11 cellular contexts compared by ENCODE assay signal in the genomic region with DNA sequence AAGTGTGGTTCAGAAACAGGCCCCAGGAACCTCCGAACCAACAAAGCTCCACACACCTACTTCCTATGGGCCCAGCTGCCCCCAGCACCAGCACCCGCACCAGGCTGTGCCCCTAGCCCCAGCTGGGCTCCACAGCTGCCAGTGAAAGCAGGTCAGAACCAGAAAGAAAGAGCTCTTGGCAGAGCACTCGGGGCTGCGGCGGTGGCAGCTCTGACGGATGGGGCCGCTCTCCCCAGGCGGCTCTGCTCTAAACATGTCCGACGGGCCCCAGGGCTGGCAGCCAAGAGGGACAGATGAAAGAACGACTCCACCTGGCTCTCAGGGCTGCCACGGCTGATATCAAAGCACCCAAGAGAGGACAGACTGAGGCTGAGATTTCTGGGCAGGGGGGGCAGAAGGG. TPM values are rescaled to one million over a fixed set of nuclear protein-coding genes. Genes with fewer than 3 reads are reported as not detected.
DNase-seq lines count a peak whose midpoint lies in the region; ATAC-seq and TF ChIP-seq lines count a peak whose summit lies in the region.
"Had no signal": no experiment of that assay in that cellular context is flagged by ENCODE, and none has a peak within 500 bp of the region (broad histone marks: within the 10 kb centered on the region; RNA-seq: fewer than 3 reads in every experiment).

No MANE protein-coding gene starts in this region.

- H3K4me1 ChIP-seq in HUES6 (ENCODE audit: control insufficient read depth, insufficient read depth, low read length) (peaks cover 34% of the 10 kb centered on the region), PC-9 (replicated peaks; ENCODE audit: insufficient read depth) (peaks cover 57% of the 10 kb centered on the region), iPS-20b (ENCODE audit: insufficient read depth, low read length) (peaks cover 15% of the 10 kb centered on the region; the same call in 1 of the 2 replicates), rectal smooth muscle tissue (ENCODE audit: control insufficient read depth, insufficient read depth, low read length) (no peaks in the 10 kb centered on the region)
- peaks cover 0 to 15% of the 10 kb centered on the region in 2 donors for H3K4me1 ChIP-seq in naive thymus-derived CD4-positive, alpha-beta T cell (ENCODE audit: control insufficient read depth in 2 of 2, insufficient read depth in 2 of 2, low read length in 2 of 2)

- no TSS peak for BruUV-seq in PC-9 (replicated peaks; lab: Mats Ljungman, UMichigan)

- H2AFZ ChIP-seq in PC-9: no peak overlapping the region

- H4K20me1 ChIP-seq in PC-9 (ENCODE audit: insufficient read depth): no peaks in the 10 kb centered on the region

- H3K4me1 Mint-ChIP-seq in naive thymus-derived CD4-positive, alpha-beta T cell: peaks cover 8 to 29% (median 20%) of the 10 kb centered on the region in 7 donors
- H3K4me1 Mint-ChIP-seq: IgD-negative memory B cell had no signal

- no peak overlapping the region for H3K9ac ChIP-seq in HUES6 (ENCODE audit: low read length)
- H3K9ac ChIP-seq in iPS-20b (ENCODE audit: low read depth, low read length): peak overlapping the region; percentile 21; the same call in 1 of the 2 replicates
- no peak overlapping the region for H3K9ac ChIP-seq in rectal smooth muscle tissue (ENCODE audit: low read length)

- CTCF ChIA-PET in PC-9 (lab: Charles Lee): interaction anchor here (0.7 to 1.0 kb wide), 3 partner anchors 65 to 139 kb away, joined by 3 to 4 read pairs (median 4); no protein-coding TSS in a partner anchor
- CTCF ChIA-PET in naive thymus-derived CD4-positive, alpha-beta T cell (lab: Charles Lee): interaction anchor here (0.8 to 2.3 kb wide), 2 partner anchors 12 to 179 kb away, joined by 3 to 6 read pairs; no protein-coding TSS in a partner anchor

- 0 out of 2 replicates have a peak overlapping the region, but pooled peaks have one; percentile 16 for H3K27ac ChIP-seq in HUES6 (ENCODE audit: low read depth, low read length)
- H3K27ac ChIP-seq in PC-9: peak overlapping the region; percentile 78; the same call in 1 of the 2 replicates
- H3K27ac ChIP-seq in iPS-20b (ENCODE audit: low read length): peak overlapping the region; percentile 56
- H3K27ac ChIP-seq in rectal smooth muscle tissue (ENCODE audit: low read depth, low read length): no peak overlapping the region
- no peak overlapping the region for H3K27ac ChIP-seq in naive thymus-derived CD4-positive, alpha-beta T cell (ENCODE audit: low read depth, low read length)

- no peak overlapping the region for H3K27ac Mint-ChIP-seq in naive thymus-derived CD4-positive, alpha-beta T cell
- H3K27ac Mint-ChIP-seq: IgD-negative memory B cell had no signal

- no peak for ATAC-seq in naive thymus-derived CD4-positive, alpha-beta T cell

- H3K36me3 ChIP-seq in HUES6 (ENCODE audit: control insufficient read depth, insufficient read depth, low read length) (no peaks in the 10 kb centered on the region), PC-9 (ENCODE audit: low read depth) (no peaks in the 10 kb centered on the region), iPS-20b (ENCODE audit: insufficient read depth, low read depth, low read length) (no peaks in the 10 kb centered on the region), rectal smooth muscle tissue (ENCODE audit: control insufficient read depth, insufficient read depth, low read length) (no peaks in the 10 kb centered on the region)
- H3K36me3 ChIP-seq in naive thymus-derived CD4-positive, alpha-beta T cell (ENCODE audit: control insufficient read depth in 2 of 3, insufficient read depth in 3 of 3, low read length in 3 of 3): no peaks in the 10 kb centered on the region
- H3K36me3 ChIP-seq: brain microvascular endothelial cell had no signal

- no peaks in the 10 kb centered on the region for H3K9me3 Mint-ChIP-seq in naive thymus-derived CD4-positive, alpha-beta T cell
- H3K9me3 Mint-ChIP-seq: stimulated activated naive CD8-positive, alpha-beta T cell treated with anti-CD3 and anti-CD28 coated beads, Interleukin-15, amount 100 ng/mL, for 72 hours had no signal

- no peak for TF ChIP-seq CTCF in PC-9 (conservative IDR thresholded peaks at IDR 0.05)

- intact Hi-C loops in PC-9 (cut with micrococcal nuclease; ENCODE audit: unreplicated experiment): loop anchor here (2.0 to 5.0 kb wide), 3 partner anchors 90 to 435 kb away; no protein-coding TSS in a partner anchor
- intact Hi-C loops in naive thymus-derived CD4-positive, alpha-beta T cell (cut with micrococcal nuclease): no loop called here

- H3K4me2 ChIP-seq in PC-9: peak overlapping the region; percentile 62; the same call in 1 of the 2 replicates

- H3K27me3 ChIP-seq in HUES6 (ENCODE audit: control insufficient read depth, insufficient read depth, low read length) (no peaks in the 10 kb centered on the region), PC-9 (ENCODE audit: insufficient read depth, low read depth) (no peaks in the 10 kb centered on the region), iPS-20b (ENCODE audit: insufficient read depth, low read length) (no peaks in the 10 kb centered on the region), rectal smooth muscle tissue (ENCODE audit: control insufficient read depth, insufficient read depth, low read length) (no peaks in the 10 kb centered on the region)
- H3K27me3 ChIP-seq in naive thymus-derived CD4-positive, alpha-beta T cell (ENCODE audit: control insufficient read depth in 2 of 2, insufficient read depth in 2 of 2, low read length in 2 of 2): no peaks in the 10 kb centered on the region
- H3K27me3 ChIP-seq: brain microvascular endothelial cell had no signal

- DNase-seq in PC-9: no peak
- DNase-seq in cerebellum (ENCODE audit: low spot score): no peak
- no peak for DNase-seq in naive thymus-derived CD4-positive, alpha-beta T cell
- DNase-seq in D341Med (ENCODE audit: low spot score): no peak
- DNase-seq in activated naive CD4-positive, alpha-beta T cell treated with anti-CD3 and anti-CD28 coated beads, Interleukin-2, amount 50 U/mL, for 16 hours: no peak

- POLR2A ChIA-PET in PC-9 (lab: Charles Lee; ENCODE audit: unreplicated experiment): interaction anchor here (0.7 kb wide), 1 partner anchor 204 kb away, joined by 12 read pairs; no protein-coding TSS in a partner anchor
- POLR2A ChIA-PET in naive thymus-derived CD4-positive, alpha-beta T cell (lab: Charles Lee): no interaction called here

- peaks cover 49% of the 10 kb centered on the region for H3F3A ChIP-seq in PC-9 (ENCODE audit: insufficient read depth, low read depth)

- H3K36me3 Mint-ChIP-seq in naive thymus-derived CD4-positive, alpha-beta T cell: no peaks in the 10 kb centered on the region
- H3K36me3 Mint-ChIP-seq: IgD-negative memory B cell had no signal

- H3K27me3 Mint-ChIP-seq in naive thymus-derived CD4-positive, alpha-beta T cell: no peaks in the 10 kb centered on the region

- H3K4me3 ChIP-seq in HUES6 (ENCODE audit: low read depth, low read length) (no peak overlapping the region), PC-9 (no peak overlapping the region), iPS-20b (ENCODE audit: low read length) (no peak overlapping the region), rectal smooth muscle tissue (ENCODE audit: low read length) (peak overlapping the region; percentile 56)
- no peak overlapping the region for H3K4me3 ChIP-seq in naive thymus-derived CD4-positive, alpha-beta T cell (ENCODE audit: low read length)

- H3K9me3 ChIP-seq in HUES6 (ENCODE audit: control insufficient read depth, insufficient read depth, low read depth, low read length): no peaks in the 10 kb centered on the region
- H3K9me3 ChIP-seq in PC-9 (ENCODE audit: insufficient read depth, low read depth): no peaks in the 10 kb centered on the region
- no peaks in the 10 kb centered on the region for H3K9me3 ChIP-seq in iPS-20b (ENCODE audit: insufficient read depth, low read depth, low read length)
- no peaks in the 10 kb centered on the region for H3K9me3 ChIP-seq in naive thymus-derived CD4-positive, alpha-beta T cell (ENCODE audit: control insufficient read depth in 2 of 3, low read length in 3 of 3)

- no peaks in the 10 kb centered on the region for H3K79me2 ChIP-seq in PC-9 (ENCODE audit: low read depth)

- no peaks in the 10 kb centered on the region for H3K9me2 ChIP-seq in PC-9 (ENCODE audit: insufficient read depth)

- H3K4me3 Mint-ChIP-seq in naive thymus-derived CD4-positive, alpha-beta T cell: no peak overlapping the region
- H3K4me3 Mint-ChIP-seq: IgD-negative memory B cell; stimulated activated naive CD8-positive, alpha-beta T cell treated with anti-CD3 and anti-CD28 coated beads, Interleukin-15, amount 100 ng/mL, for 72 hours had no signal

RNA-seq across cellular contexts. Expression of gene LRFN4, which starts 25.7 kb away (rescaled TPM):
- 13.8 and 26.6 TPM in 2 replicates for total RNA-seq in PC-9 (2021)
- total RNA-seq in cerebellum: 21.3 TPM
- 10 to 100 TPM in 1 of 5 experiments, 1 to 10 TPM in 3, under 1 TPM in 1; 0.84 to 21.2 (median 1.6) TPM for total RNA-seq in naive thymus-derived CD4-positive, alpha-beta T cell
- polyA plus RNA-seq in naive thymus-derived CD4-positive, alpha-beta T cell: not detected

RNA-seq across cellular contexts. Expression of gene RCE1, which starts 39.3 kb away (rescaled TPM):
- total RNA-seq in PC-9 (2021) (42.1 and 42.9 TPM in 2 replicates), cerebellum (18.1 TPM)
- 10 to 100 TPM; 24.6 to 47.1 (median 33.6) TPM for total RNA-seq in naive thymus-derived CD4-positive, alpha-beta T cell
- 10 to 100 TPM; 17.2 to 28.0 TPM for polyA plus RNA-seq in naive thymus-derived CD4-positive, alpha-beta T cell

Comparison
In these comparisons a context has a peak if more than half of its experiments do, and no peak if none do; other contexts are left out.
1. H3K27ac ChIP-seq: peak in HUES6 (single experiment), PC-9 (single experiment) and iPS-20b (single experiment); none in rectal smooth muscle tissue (single experiment) and naive thymus-derived CD4-positive, alpha-beta T cell (single experiment).